In genomic region chr22:45083659-45084305, GRCh38 we compare ENCODE assay signal across 12 cellular contexts.
A peak's percentile ranks its signal among the peaks of the same experiment; 100 is the strongest.
DNase-seq lines count a peak whose midpoint lies in the region; ATAC-seq and TF ChIP-seq lines count a peak whose summit lies in the region.
"Had no signal": no experiment of that assay in that cellular context is flagged by ENCODE, and none has a peak within 500 bp of the region (broad histone marks: within the 10 kb centered on the region; RNA-seq: fewer than 3 reads in every experiment).

No MANE protein-coding gene starts in this region.

- H3K4me3 ChIP-seq in PC-3 (ENCODE audit: low read length): no peak overlapping the region
- H3K4me3 ChIP-seq in epithelial cell of proximal tubule (ENCODE audit: low read depth, low read length): no peak overlapping the region
- no peak overlapping the region for H3K4me3 ChIP-seq in gastrocnemius medialis
- H3K4me3 ChIP-seq: BLaER1 had no signal

- H3K4me3 Mint-ChIP-seq in activated CD8-positive, alpha-beta T cell treated with anti-CD3 and anti-CD28 coated beads for 36 hours: no peak overlapping the region
- H3K4me3 Mint-ChIP-seq in activated CD8-positive, alpha-beta T cell treated with anti-CD3 and anti-CD28 coated beads, Interleukin-2, amount 10 ng/mL, durations not matched to agents 7 days and 5 days: no peak overlapping the region
- H3K4me3 Mint-ChIP-seq: mesothelial cell of epicardium; stimulated activated memory B cell treated with anti-CD40 and anti-IgM and Interleukin-4, amounts not matched to agents 10 μg/mL and 1 μg/mL and 100 μg/mL, for 72 hours had no signal

- TF ChIP-seq CTCF in activated CD8-positive, alpha-beta T cell treated with anti-CD3 and anti-CD28 coated beads for 36 hours (IDR thresholded peaks at IDR 0.05): no peak
- TF ChIP-seq CTCF in PC-3 (conservative IDR thresholded peaks at IDR 0.05; ENCODE audit: low read depth, low read length): no peak
- no peak for TF ChIP-seq CTCF in epithelial cell of proximal tubule (conservative IDR thresholded peaks at IDR 0.05; ENCODE audit: low read depth, low read length)
- no peak for TF ChIP-seq CTCF in gastrocnemius medialis (IDR thresholded peaks at IDR 0.05 in 4 of 5, conservative IDR thresholded peaks at IDR 0.05 in 1 of 5)

- no peaks in the 10 kb centered on the region for H3K79me2 ChIP-seq in PC-3 (ENCODE audit: low read length)

- peak; percentile 87 for ATAC-seq in activated CD8-positive, alpha-beta T cell treated with anti-CD3 and anti-CD28 coated beads for 36 hours
- ATAC-seq in activated CD8-positive, alpha-beta T cell treated with anti-CD3 and anti-CD28 coated beads, Interleukin-2, amount 10 ng/mL, durations not matched to agents 7 days and 5 days: no peak
- ATAC-seq in PC-3 (peak; percentile 92), gastrocnemius medialis (no peak), GM21423 (IDR thresholded peaks at IDR 0.05; ENCODE audit: unreplicated experiment) (no peak)
- ATAC-seq: sciatic nerve; stimulated activated memory B cell treated with anti-CD40 and anti-IgM and Interleukin-4, amounts not matched to agents 10 μg/mL and 1 μg/mL and 100 μg/mL, for 72 hours had no signal

- H3K27ac ChIP-seq in PC-3 (ENCODE audit: low read length) (peak overlapping the region; percentile 51), gastrocnemius medialis (no peak overlapping the region)
- H3K27ac ChIP-seq: BLaER1 had no signal

- no peaks in the 10 kb centered on the region for H4K20me1 ChIP-seq in PC-3 (ENCODE audit: low read length)
- H4K20me1 ChIP-seq: BLaER1 had no signal

- no peaks in the 10 kb centered on the region for H3K36me3 Mint-ChIP-seq in activated CD8-positive, alpha-beta T cell treated with anti-CD3 and anti-CD28 coated beads for 36 hours (ENCODE audit: low read depth)
- H3K36me3 Mint-ChIP-seq in activated CD8-positive, alpha-beta T cell treated with anti-CD3 and anti-CD28 coated beads, Interleukin-2, amount 10 ng/mL, durations not matched to agents 7 days and 5 days (ENCODE audit: low read depth): no peaks in the 10 kb centered on the region
- H3K36me3 Mint-ChIP-seq: mesothelial cell of epicardium had no signal

- no peaks in the 10 kb centered on the region for H3F3A ChIP-seq in PC-3 (ENCODE audit: low read length, unreplicated experiment)

- no peak for TF ChIP-seq POLR2A in gastrocnemius medialis (IDR thresholded peaks at IDR 0.05)

- H3K27me3 ChIP-seq in PC-3 (ENCODE audit: low read length) (no peaks in the 10 kb centered on the region), gastrocnemius medialis (peaks cover 3 to 8% (median 7%) of the 10 kb centered on the region in 3 donors)

- POLR2A ChIA-PET in activated CD8-positive, alpha-beta T cell treated with anti-CD3 and anti-CD28 coated beads for 36 hours (lab: Charles Lee): no interaction called here
- POLR2A ChIA-PET in activated CD8-positive, alpha-beta T cell treated with anti-CD3 and anti-CD28 coated beads, Interleukin-2, amount 10 ng/mL, durations not matched to agents 7 days and 5 days (lab: Charles Lee): no interaction called here
- POLR2A ChIA-PET in PC-3 (lab: Charles Lee; ENCODE audit: unreplicated experiment): no interaction called here

- no peak overlapping the region for H2AFZ ChIP-seq in PC-3 (ENCODE audit: low read length)

- H3K9me3 Mint-ChIP-seq in activated CD8-positive, alpha-beta T cell treated with anti-CD3 and anti-CD28 coated beads for 36 hours: peaks cover 3% of the 10 kb centered on the region
- H3K9me3 Mint-ChIP-seq in activated CD8-positive, alpha-beta T cell treated with anti-CD3 and anti-CD28 coated beads, Interleukin-2, amount 10 ng/mL, durations not matched to agents 7 days and 5 days (ENCODE audit: insufficient read depth): no peaks in the 10 kb centered on the region

- in situ Hi-C loops in gastrocnemius medialis (cut with MboI; ENCODE audit: low sequenced_read_pairs in 4 of 4): no loop called here

- no peaks in the 10 kb centered on the region for H3K9me2 ChIP-seq in PC-3 (replicated peaks; ENCODE audit: low read length)

- intact Hi-C loops in activated CD8-positive, alpha-beta T cell treated with anti-CD3 and anti-CD28 coated beads for 36 hours (cut with micrococcal nuclease): no loop called here
- intact Hi-C loops in PC-3 (cut with micrococcal nuclease) (loop anchor here (5.0 kb wide), 2 partner anchors 106 to 261 kb away; no protein-coding TSS in a partner anchor), gastrocnemius medialis (cut with DNase I; ENCODE audit: low total_unique reads) (no loop called here)

- H3K4me1 Mint-ChIP-seq in activated CD8-positive, alpha-beta T cell treated with anti-CD3 and anti-CD28 coated beads for 36 hours (ENCODE audit: low read depth): peaks cover 9% of the 10 kb centered on the region
- H3K4me1 Mint-ChIP-seq in activated CD8-positive, alpha-beta T cell treated with anti-CD3 and anti-CD28 coated beads, Interleukin-2, amount 10 ng/mL, durations not matched to agents 7 days and 5 days (ENCODE audit: low read depth): peaks cover 3% of the 10 kb centered on the region
- H3K4me1 Mint-ChIP-seq: mesothelial cell of epicardium; stimulated activated memory B cell treated with anti-CD40 and anti-IgM and Interleukin-4, amounts not matched to agents 10 μg/mL and 1 μg/mL and 100 μg/mL, for 72 hours had no signal

- H3K9ac ChIP-seq in PC-3 (ENCODE audit: low read length): no peak overlapping the region
- H3K9ac ChIP-seq: BLaER1 had no signal

- H3K9me3 ChIP-seq in PC-3 (ENCODE audit: low read length) (no peaks in the 10 kb centered on the region), gastrocnemius medialis (no peaks in the 10 kb centered on the region)
- H3K9me3 ChIP-seq: BLaER1 had no signal

- H3K36me3 ChIP-seq in PC-3 (ENCODE audit: low read depth, low read length): no peaks in the 10 kb centered on the region
- no peaks in the 10 kb centered on the region for H3K36me3 ChIP-seq in gastrocnemius medialis
- H3K36me3 ChIP-seq: BLaER1 had no signal

- peak; percentile 49 for DNase-seq in activated CD8-positive, alpha-beta T cell treated with anti-CD3 and anti-CD28 coated beads for 36 hours
- DNase-seq in activated CD8-positive, alpha-beta T cell treated with anti-CD3 and anti-CD28 coated beads, Interleukin-2, amount 10 ng/mL, durations not matched to agents 7 days and 5 days: no peak
- DNase-seq in PC-3: peak; percentile 76
- peak; percentile 12 for DNase-seq in epithelial cell of proximal tubule (ENCODE audit: low read depth)
- peak; percentile 20 for DNase-seq in stimulated activated CD4-positive, alpha-beta T cell treated with anti-CD3 and anti-CD28 coated beads, Interleukin-4, amount 100 ng/mL, for 24 hours
- DNase-seq in gastrocnemius medialis: no peak
- no peak for DNase-seq in NCI-H748 treated with DMSO at 0.1 percent for 48 hours (lab: John Stamatoyannopoulos, UW)

- peak overlapping the region; percentile 37 for H3K4me2 ChIP-seq in PC-3 (ENCODE audit: low read length)
- H3K4me2 ChIP-seq: BLaER1 had no signal

- CTCF ChIA-PET in activated CD8-positive, alpha-beta T cell treated with anti-CD3 and anti-CD28 coated beads for 36 hours (lab: Charles Lee): interaction anchor here (1.6 to 1.9 kb wide), 2 partner anchors 12 to 87 kb away, joined by 3 to 9 read pairs; no protein-coding TSS in a partner anchor
- CTCF ChIA-PET in activated CD8-positive, alpha-beta T cell treated with anti-CD3 and anti-CD28 coated beads, Interleukin-2, amount 10 ng/mL, durations not matched to agents 7 days and 5 days (lab: Charles Lee): interaction anchor here (1.2 kb wide), 1 partner anchor 12 kb away, joined by 6 read pairs; no protein-coding TSS in a partner anchor
- CTCF ChIA-PET in PC-3 (lab: Charles Lee): no interaction called here

- no TSS peak for BruUV-seq in PC-3 (replicated peaks; lab: Mats Ljungman, UMichigan)

- H3K27me3 Mint-ChIP-seq in activated CD8-positive, alpha-beta T cell treated with anti-CD3 and anti-CD28 coated beads for 36 hours: peaks cover 22% of the 10 kb centered on the region
- H3K27me3 Mint-ChIP-seq in activated CD8-positive, alpha-beta T cell treated with anti-CD3 and anti-CD28 coated beads, Interleukin-2, amount 10 ng/mL, durations not matched to agents 7 days and 5 days (ENCODE audit: low read depth): no peaks in the 10 kb centered on the region

- peaks cover 15% of the 10 kb centered on the region for H3K4me1 ChIP-seq in PC-3 (ENCODE audit: insufficient read depth, low read length)
- no peaks in the 10 kb centered on the region for H3K4me1 ChIP-seq in gastrocnemius medialis
- H3K4me1 ChIP-seq: BLaER1 had no signal

- no peak overlapping the region for H3K27ac Mint-ChIP-seq in activated CD8-positive, alpha-beta T cell treated with anti-CD3 and anti-CD28 coated beads for 36 hours
- no peak overlapping the region for H3K27ac Mint-ChIP-seq in activated CD8-positive, alpha-beta T cell treated with anti-CD3 and anti-CD28 coated beads, Interleukin-2, amount 10 ng/mL, durations not matched to agents 7 days and 5 days
- H3K27ac Mint-ChIP-seq: mesothelial cell of epicardium; stimulated activated memory B cell treated with anti-CD40 and anti-IgM and Interleukin-4, amounts not matched to agents 10 μg/mL and 1 μg/mL and 100 μg/mL, for 72 hours had no signal

Comparison
In these comparisons a context has a peak if more than half of its experiments do, and no peak if none do; other contexts are left out.
1. ATAC-seq: peak in activated CD8-positive, alpha-beta T cell treated with anti-CD3 and anti-CD28 coated beads for 36 hours (single experiment) and PC-3 (single experiment); none in activated CD8-positive, alpha-beta T cell treated with anti-CD3 and anti-CD28 coated beads, Interleukin-2, amount 10 ng/mL, durations not matched to agents 7 days and 5 days (single experiment), gastrocnemius medialis (0 of 2) and GM21423 (single experiment).
2. DNase-seq: peak in activated CD8-positive, alpha-beta T cell treated with anti-CD3 and anti-CD28 coated beads for 36 hours (single experiment), PC-3 (single experiment), epithelial cell of proximal tubule (single experiment) and stimulated activated CD4-positive, alpha-beta T cell treated with anti-CD3 and anti-CD28 coated beads, Interleukin-4, amount 100 ng/mL, for 24 hours (single experiment); none in activated CD8-positive, alpha-beta T cell treated with anti-CD3 and anti-CD28 coated beads, Interleukin-2, amount 10 ng/mL, durations not matched to agents 7 days and 5 days (single experiment), gastrocnemius medialis (0 of 2) and NCI-H748 treated with DMSO at 0.1 percent for 48 hours (single experiment).